Comparison of ENCODE assay signal across 8 cellular contexts in the genomic region with DNA sequence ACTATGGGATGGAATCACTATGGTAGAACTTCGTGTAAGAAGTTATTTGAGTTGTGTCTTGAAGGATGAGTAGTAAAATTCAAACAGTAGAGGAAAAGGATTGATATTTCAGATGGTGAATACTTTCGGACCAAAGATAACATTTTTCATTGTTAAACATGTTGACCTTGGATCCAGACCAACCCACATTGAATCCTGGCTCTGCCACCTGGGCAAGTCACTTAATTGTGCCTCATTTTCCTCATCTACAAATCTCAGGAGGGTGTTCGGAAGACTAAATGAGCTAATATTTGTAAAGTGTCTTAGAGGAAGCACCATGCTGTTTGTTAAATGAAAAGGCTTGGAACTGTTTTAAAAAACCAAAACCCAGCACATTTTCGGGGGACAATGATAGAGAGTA. TPM values are rescaled to one million over a fixed set of nuclear protein-coding genes. Genes with fewer than 3 reads are reported as not detected.
DNase-seq lines count a peak whose midpoint lies in the region; ATAC-seq and TF ChIP-seq lines count a peak whose summit lies in the region.

No MANE protein-coding gene starts in this region.

- POLR2A ChIA-PET in SK-N-SH (lab: Yijun Ruan, JAX): no interaction called here

- H3K9me2 ChIP-seq in SK-N-SH (no peaks in the 10 kb centered on the region), OCI-LY1 (ENCODE audit: low read depth, low read length) (no peaks in the 10 kb centered on the region)

- TF ChIP-seq EP300 in SK-N-SH (IDR thresholded peaks at IDR 0.05; ENCODE audit: borderline replicate concordance in 1 of 2, low read depth in 1 of 2, low read length in 1 of 2): no peak

- TF ChIP-seq POLR2A in gastrocnemius medialis (IDR thresholded peaks at IDR 0.05): no peak
- no peak for TF ChIP-seq POLR2A in testis (IDR thresholded peaks at IDR 0.05)

- H3K9ac ChIP-seq in SK-N-SH (no peak overlapping the region), OCI-LY1 (ENCODE audit: low read length) (peak overlapping the region; percentile 99)

- no peak overlapping the region; a peak in 1 of 4 replicates for H3K27ac ChIP-seq in SK-N-SH (ENCODE audit: low read depth in 2 of 2, low read length in 1 of 2)
- peak overlapping the region; percentile 92 for H3K27ac ChIP-seq in OCI-LY1 (ENCODE audit: low read depth, low read length, poor library complexity, severe bottlenecking)
- no peak overlapping the region for H3K27ac ChIP-seq in ectodermal cell (ENCODE audit: insufficient read depth, low read depth, low read length, poor library complexity, severe bottlenecking)
- peak overlapping the region in 3 of 4 donors; percentile 89 to 94 (median 92) for H3K27ac ChIP-seq in gastrocnemius medialis
- no peak overlapping the region for H3K27ac ChIP-seq in testis

- no peak for TF ChIP-seq RAD21 in SK-N-SH (IDR thresholded peaks at IDR 0.05; ENCODE audit: low read length)

- ATAC-seq in SK-N-SH treated with all-trans-retinoic acid at 6 μM for 48 hours: no peak
- ATAC-seq in gastrocnemius medialis: no peak

- peaks cover 4% of the 10 kb centered on the region for H3F3A ChIP-seq in SK-N-SH (replicated peaks; ENCODE audit: insufficient read depth)
- H3F3A ChIP-seq in OCI-LY1 (ENCODE audit: insufficient read depth, low read length): no peaks in the 10 kb centered on the region

- intact Hi-C loops in gastrocnemius medialis (cut with DNase I; ENCODE audit: low total_unique reads) (loop anchor here (5.0 kb wide), 1 partner anchor 185 kb away; a partner anchor contains a TSS), testis (cut with DNase I; ENCODE audit: low total_unique reads) (no loop called here)

- H3K4me1 ChIP-seq in SK-N-SH (ENCODE audit: control insufficient read depth in 1 of 2, insufficient read depth in 2 of 2, low read depth in 1 of 2, low read length in 1 of 2) (peaks cover 0 to 12% of the 10 kb centered on the region in 2 experiments; a peak in 2 of 4 replicates), OCI-LY1 (ENCODE audit: insufficient read depth, low read length, severe bottlenecking) (peaks cover 51% of the 10 kb centered on the region), ectodermal cell (ENCODE audit: control insufficient read depth, insufficient read depth, low read length) (no peaks in the 10 kb centered on the region), gastrocnemius medialis (peaks cover 11 to 13% of the 10 kb centered on the region in 2 donors), testis (peaks cover 3% of the 10 kb centered on the region)

- in situ Hi-C loops in gastrocnemius medialis (cut with MboI; ENCODE audit: low sequenced_read_pairs in 4 of 4): no loop called here

- TF ChIP-seq CTCF in SK-N-SH (IDR thresholded peaks at IDR 0.05) (no peak), OCI-LY1 (IDR thresholded peaks at IDR 0.05; ENCODE audit: low read length) (no peak), gastrocnemius medialis (IDR thresholded peaks at IDR 0.05 in 4 of 5, conservative IDR thresholded peaks at IDR 0.05 in 1 of 5) (no peak), testis (IDR thresholded peaks at IDR 0.05) (no peak)

- no peaks in the 10 kb centered on the region for H3K36me3 ChIP-seq in SK-N-SH (replicated peaks in 1 of 2; ENCODE audit: control insufficient read depth in 1 of 2, insufficient read depth in 2 of 2, low read length in 1 of 2)
- H3K36me3 ChIP-seq in OCI-LY1 (ENCODE audit: insufficient read depth, low read length): no peaks in the 10 kb centered on the region; the same call in 1 of the 2 replicates
- no peaks in the 10 kb centered on the region for H3K36me3 ChIP-seq in ectodermal cell (ENCODE audit: control insufficient read depth, insufficient read depth, low read length)
- no peaks in the 10 kb centered on the region for H3K36me3 ChIP-seq in gastrocnemius medialis
- no peaks in the 10 kb centered on the region for H3K36me3 ChIP-seq in testis (ENCODE audit: low read depth, missing control alignments)

- H3K9me3 ChIP-seq in SK-N-SH (no peaks in the 10 kb centered on the region), OCI-LY1 (ENCODE audit: low read length) (no peaks in the 10 kb centered on the region), ectodermal cell (ENCODE audit: control insufficient read depth, low read length) (no peaks in the 10 kb centered on the region), gastrocnemius medialis (no peaks in the 10 kb centered on the region), testis (no peaks in the 10 kb centered on the region)

- peaks cover 31% of the 10 kb centered on the region for H3K79me2 ChIP-seq in SK-N-SH (ENCODE audit: insufficient read depth)
- H3K79me2 ChIP-seq in OCI-LY1 (ENCODE audit: insufficient read depth, low read length): peaks cover 22% of the 10 kb centered on the region

- H3K4me2 ChIP-seq in SK-N-SH (peak overlapping the region; percentile 94), OCI-LY1 (ENCODE audit: low read length) (peak overlapping the region; percentile 93)

- H4K20me1 ChIP-seq in SK-N-SH (ENCODE audit: insufficient read depth): no peaks in the 10 kb centered on the region
- H4K20me1 ChIP-seq in OCI-LY1 (ENCODE audit: insufficient read depth, low read length): no peaks in the 10 kb centered on the region

- CTCF ChIA-PET in SK-N-SH (lab: Yijun Ruan, JAX): no interaction called here

- H3K27me3 ChIP-seq in SK-N-SH (ENCODE audit: insufficient read depth) (no peaks in the 10 kb centered on the region), OCI-LY1 (ENCODE audit: insufficient read depth, low read length) (no peaks in the 10 kb centered on the region), ectodermal cell (ENCODE audit: control insufficient read depth, insufficient read depth, low read length, poor library complexity, severe bottlenecking) (peaks cover 11% of the 10 kb centered on the region), gastrocnemius medialis (peaks cover 0 to under 1% (median 0%) of the 10 kb centered on the region in 3 donors), testis (no peaks in the 10 kb centered on the region)

- H3K4me3 ChIP-seq in SK-N-SH (ENCODE audit: low read depth in 2 of 2, low read length in 1 of 2) (peak overlapping the region; percentile 83 to 91), OCI-LY1 (ENCODE audit: low read depth, low read length, poor library complexity, severe bottlenecking) (peak overlapping the region; percentile 96), ectodermal cell (ENCODE audit: insufficient read depth, low read depth, low read length) (peak overlapping the region; percentile 74), gastrocnemius medialis (peak overlapping the region; percentile 62 to 81 (median 74)), testis (no peak overlapping the region)

- H2AFZ ChIP-seq in SK-N-SH (ENCODE audit: low read depth) (no peak overlapping the region), OCI-LY1 (ENCODE audit: low read length) (no peak overlapping the region)

- WGBS in SK-N-SH (ENCODE audit: low lambda C conversion rate): 47% methylated on average over 4 of the region's 4 CpGs
- 76 to 87% methylated on average over 3 to 4 of the region's 4 CpGs for WGBS in ectodermal cell, 2 experiments
- WGBS in testis, 2 donors: 46 to 48% methylated on average over 4 of the region's 4 CpGs

- DNase-seq in SK-N-SH (no peak), gastrocnemius medialis (no peak), testis (no peak), RKO (ENCODE audit: low spot score) (no peak), putamen (ENCODE audit: low spot score) (no peak)

TF ChIP-seq in SK-N-SH, 30 proteins besides CTCF, POLR2A, EP300 and RAD21 (continues in another document):
- TF ChIP-seq RFX5 (IDR thresholded peaks at IDR 0.05; ENCODE audit: low read length) (no peak), JUND (IDR thresholded peaks at IDR 0.05) (no peak)
- TF ChIP-seq, protein P1, sequence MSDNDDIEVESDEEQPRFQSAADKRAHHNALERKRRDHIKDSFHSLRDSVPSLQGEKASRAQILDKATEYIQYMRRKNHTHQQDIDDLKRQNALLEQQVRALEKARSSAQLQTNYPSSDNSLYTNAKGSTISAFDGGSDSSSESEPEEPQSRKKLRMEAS (IDR thresholded peaks at IDR 0.05; ENCODE audit: low read depth): no peak

RNA-seq across cellular contexts. Expression of a gene that starts 1.4 kb away (rescaled TPM):
- 49.8 and 61.4 TPM in 2 replicates for polyA plus RNA-seq in SK-N-SH (2012; rRNA removed)
- polyA plus RNA-seq in SK-N-SH (2012; cell fraction: cytosol; rRNA removed): 53.5 and 61.9 TPM in 2 replicates
- polyA plus RNA-seq in SK-N-SH (2012; cell fraction: nucleus; rRNA removed): 31.3 and 34.0 TPM in 2 replicates
- polyA plus RNA-seq in ectodermal cell (2013, experiment 1 of 4): 45.2 TPM
- 39.6 TPM for polyA plus RNA-seq in ectodermal cell (2013, experiment 2 of 4)
- polyA plus RNA-seq in ectodermal cell (2013, experiment 3 of 4): 29.8 TPM
- 31.2 TPM for polyA plus RNA-seq in ectodermal cell (2013, experiment 4 of 4)
- 10 to 100 TPM; 18.9 to 50.1 (median 30.0) TPM for total RNA-seq in gastrocnemius medialis
- 10 to 100 TPM; 55.1 to 70.1 TPM for total RNA-seq in testis
- polyA plus RNA-seq in testis (ENCODE audit: insufficient read depth, low read depth, low replicate concordance): 67.1 TPM

RNA-seq across cellular contexts. Expression of a gene that starts 4.7 kb away (rescaled TPM):
- 1.2 and 2.0 TPM in 2 replicates for polyA plus RNA-seq in SK-N-SH (2012; rRNA removed)
- polyA plus RNA-seq in SK-N-SH (2012; cell fraction: cytosol; rRNA removed): 1.3 and 2.5 TPM in 2 replicates
- polyA plus RNA-seq in SK-N-SH (2012; cell fraction: nucleus; rRNA removed): 0.21 and 0.39 TPM in 2 replicates
- 1.5 TPM for polyA plus RNA-seq in ectodermal cell (2013, experiment 1 of 4)
- polyA plus RNA-seq in ectodermal cell (2013, experiment 2 of 4): 1.1 TPM
- 1.5 TPM for polyA plus RNA-seq in ectodermal cell (2013, experiment 3 of 4)
- polyA plus RNA-seq in ectodermal cell (2013, experiment 4 of 4): 1.9 TPM
- not detected for total RNA-seq in gastrocnemius medialis
- total RNA-seq in testis: 1 to 10 TPM; 1.4 to 1.7 TPM
- polyA plus RNA-seq in testis (ENCODE audit: insufficient read depth, low read depth, low replicate concordance): 1.3 TPM

RNA-seq across cellular contexts. Expression of a gene that starts 56.7 kb away (rescaled TPM):
- 7.7 and 9.6 TPM in 2 replicates for polyA plus RNA-seq in SK-N-SH (2012; rRNA removed)
- polyA plus RNA-seq in SK-N-SH (2012; cell fraction: cytosol; rRNA removed): 7.3 and 8.9 TPM in 2 replicates
- polyA plus RNA-seq in SK-N-SH (2012; cell fraction: nucleus; rRNA removed): 8.2 and 9.4 TPM in 2 replicates
- polyA plus RNA-seq in ectodermal cell (2013, experiment 1 of 4): 0.48 TPM
- polyA plus RNA-seq in ectodermal cell (2013, experiment 2 of 4): 0.62 TPM
- 0.64 TPM for polyA plus RNA-seq in ectodermal cell (2013, experiment 3 of 4)
- polyA plus RNA-seq in ectodermal cell (2013, experiment 4 of 4): 0.69 TPM
- 1 to 10 TPM in 3 of 4 donors, under 1 TPM in 1; 0.70 to 2.3 (median 1.4) TPM for total RNA-seq in gastrocnemius medialis
- 1 to 10 TPM; 4.2 to 5.0 TPM for total RNA-seq in testis
- 10.2 TPM for polyA plus RNA-seq in testis (ENCODE audit: insufficient read depth, low read depth, low replicate concordance)

Comparison
In these comparisons a context has a peak if more than half of its experiments do, and no peak if none do; other contexts are left out.
1. H3K27ac ChIP-seq: peak in OCI-LY1 (single experiment) and gastrocnemius medialis (3 of 4); none in SK-N-SH (0 of 2), ectodermal cell (single experiment) and testis (0 of 2).
2. H3K4me3 ChIP-seq: peak in SK-N-SH (2 of 2), OCI-LY1 (single experiment), ectodermal cell (single experiment) and gastrocnemius medialis (4 of 4); none in testis (0 of 2).